In the genomic region with DNA sequence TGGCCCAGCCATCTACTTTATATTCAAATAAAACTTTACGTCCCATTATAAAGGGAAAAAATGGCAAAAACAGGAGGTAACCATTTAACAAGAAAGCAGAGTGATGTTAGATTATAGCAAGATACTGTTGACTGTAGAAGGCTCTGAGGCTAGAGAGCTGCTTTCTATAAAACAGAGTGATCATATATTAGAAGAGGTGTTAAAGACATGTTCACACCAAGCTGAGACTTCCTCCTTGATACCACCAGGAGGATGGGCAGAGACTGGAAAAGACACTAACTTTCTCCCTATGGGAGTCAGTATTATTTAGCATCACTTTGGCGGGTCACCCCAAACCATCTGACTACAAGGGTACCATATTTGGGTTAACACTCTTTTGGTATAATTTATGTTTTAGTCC, we compare ENCODE assay signal across 15 cellular contexts. TPM values are rescaled to one million over a fixed set of nuclear protein-coding genes. Genes with fewer than 3 reads are reported as not detected.
A peak's percentile ranks its signal among the peaks of the same experiment; 100 is the strongest.
DNase-seq lines count a peak whose midpoint lies in the region; ATAC-seq, FAIRE-seq and TF ChIP-seq lines count a peak whose summit lies in the region.
"Had no signal": no experiment of that assay in that cellular context is flagged by ENCODE, and none has a peak within 500 bp of the region (broad histone marks: within the 10 kb centered on the region; RNA-seq: fewer than 3 reads in every experiment).

No MANE protein-coding gene starts in this region.

- DNase-seq in CD8-positive, alpha-beta T cell, result no peak
- no peak for DNase-seq in GM19239 (ENCODE audit: insufficient read length, low spot score)
- DNase-seq in activated CD8-positive, alpha-beta T cell treated with anti-CD3 and anti-CD28 coated beads for 36 hours, result no peak
- DNase-seq in naive thymus-derived CD8-positive, alpha-beta T cell, result peak in 1 of 10 donors; percentile 12
- DNase-seq in glomerular visceral epithelial cell (ENCODE audit: extremely low spot score), result no peak
- DNase-seq: cortex of kidney, nephron progenitor cell had no signal

- H3K36me3 Mint-ChIP-seq in CD8-positive, alpha-beta T cell, result peaks cover 4% of the 10 kb centered on the region
- no peaks in the 10 kb centered on the region for H3K36me3 Mint-ChIP-seq in activated CD8-positive, alpha-beta T cell treated with anti-CD3 and anti-CD28 coated beads for 36 hours (ENCODE audit: low read depth)
- no peaks in the 10 kb centered on the region for H3K36me3 Mint-ChIP-seq in naive thymus-derived CD8-positive, alpha-beta T cell

- intact Hi-C loops in CD8-positive, alpha-beta T cell (cut with DNase I, micrococcal nuclease), result loop anchor here in 1 of 2 experiments (10.0 kb wide), 1 partner anchor 112 kb away; no protein-coding TSS in a partner anchor
- intact Hi-C loops in activated CD8-positive, alpha-beta T cell treated with anti-CD3 and anti-CD28 coated beads for 36 hours (cut with micrococcal nuclease), result no loop called here

- no peaks in the 10 kb centered on the region for H3K9me3 Mint-ChIP-seq in CD8-positive, alpha-beta T cell
- H3K9me3 Mint-ChIP-seq in activated CD8-positive, alpha-beta T cell treated with anti-CD3 and anti-CD28 coated beads for 36 hours, result no peaks in the 10 kb centered on the region
- peaks cover 0 to 3% (median 0%) of the 10 kb centered on the region in 9 donors for H3K9me3 Mint-ChIP-seq in naive thymus-derived CD8-positive, alpha-beta T cell
- H3K9me3 Mint-ChIP-seq: nephron progenitor cell had no signal

- CTCF ChIA-PET in CD8-positive, alpha-beta T cell (lab: Charles Lee), result no interaction called here
- CTCF ChIA-PET in activated CD8-positive, alpha-beta T cell treated with anti-CD3 and anti-CD28 coated beads for 36 hours (lab: Charles Lee), result interaction anchor here (2.0 to 3.7 kb wide), 2 partner anchors 40 to 42 kb away, joined by 5 to 27 read pairs; no protein-coding TSS in a partner anchor

- FAIRE-seq in GM19239 (lab: Jason Lieb, UNC), result peak; percentile 26

- H3K27me3 ChIP-seq in CD8-positive, alpha-beta T cell (ENCODE audit: insufficient read depth, low read length), result peaks cover 4% of the 10 kb centered on the region
- H3K27me3 ChIP-seq: ascending aorta had no signal

- POLR2A ChIA-PET in CD8-positive, alpha-beta T cell (lab: Charles Lee), result no interaction called here
- POLR2A ChIA-PET in activated CD8-positive, alpha-beta T cell treated with anti-CD3 and anti-CD28 coated beads for 36 hours (lab: Charles Lee), result interaction anchor here (1.0 to 1.3 kb wide), 2 partner anchors 26 to 132 kb away, joined by 3 to 4 read pairs; no protein-coding TSS in a partner anchor
- POLR2A ChIA-PET in naive thymus-derived CD8-positive, alpha-beta T cell (lab: Charles Lee), result interaction anchor here (1.3 kb wide), 1 partner anchor 16 kb away, joined by 3 read pairs; no protein-coding TSS in a partner anchor

- H3K27ac ChIP-seq in CD8-positive, alpha-beta T cell (ENCODE audit: low read depth, low read length), result peak overlapping the region; percentile 34
- H3K27ac ChIP-seq: ascending aorta had no signal

- peaks cover 37% of the 10 kb centered on the region for H3K27me3 Mint-ChIP-seq in CD8-positive, alpha-beta T cell (ENCODE audit: low read depth)
- H3K27me3 Mint-ChIP-seq in activated CD8-positive, alpha-beta T cell treated with anti-CD3 and anti-CD28 coated beads for 36 hours, result peaks cover 58% of the 10 kb centered on the region
- H3K27me3 Mint-ChIP-seq in naive thymus-derived CD8-positive, alpha-beta T cell, result peaks cover 16 to 70% (median 63%) of the 10 kb centered on the region in 5 donors

- no peak overlapping the region for H3K4me3 Mint-ChIP-seq in CD8-positive, alpha-beta T cell
- peak overlapping the region; percentile 81 for H3K4me3 Mint-ChIP-seq in activated CD8-positive, alpha-beta T cell treated with anti-CD3 and anti-CD28 coated beads for 36 hours
- peak overlapping the region in 8 of 10 donors; percentile 72 to 93 (median 89) for H3K4me3 Mint-ChIP-seq in naive thymus-derived CD8-positive, alpha-beta T cell
- H3K4me3 Mint-ChIP-seq: nephron progenitor cell had no signal

- TF ChIP-seq CTCF in CD8-positive, alpha-beta T cell (IDR thresholded peaks at IDR 0.05), result no peak
- TF ChIP-seq CTCF in activated CD8-positive, alpha-beta T cell treated with anti-CD3 and anti-CD28 coated beads for 36 hours (IDR thresholded peaks at IDR 0.05), result no peak

- no peaks in the 10 kb centered on the region for H3K36me3 ChIP-seq in CD8-positive, alpha-beta T cell (ENCODE audit: insufficient read depth, low read length)
- H3K36me3 ChIP-seq: ascending aorta had no signal

- H3K4me1 Mint-ChIP-seq in CD8-positive, alpha-beta T cell (ENCODE audit: low read depth), result peaks cover 48% of the 10 kb centered on the region
- H3K4me1 Mint-ChIP-seq in activated CD8-positive, alpha-beta T cell treated with anti-CD3 and anti-CD28 coated beads for 36 hours (ENCODE audit: low read depth), result peaks cover 65% of the 10 kb centered on the region
- H3K4me1 Mint-ChIP-seq in naive thymus-derived CD8-positive, alpha-beta T cell, result peaks cover 16 to 74% (median 40%) of the 10 kb centered on the region in 4 donors

- H3K27ac Mint-ChIP-seq in CD8-positive, alpha-beta T cell, result peak overlapping the region; percentile 8
- H3K27ac Mint-ChIP-seq in activated CD8-positive, alpha-beta T cell treated with anti-CD3 and anti-CD28 coated beads for 36 hours, result peak overlapping the region; percentile 26
- H3K27ac Mint-ChIP-seq in naive thymus-derived CD8-positive, alpha-beta T cell, result peak overlapping the region in 5 of 10 donors; percentile 1 to 85 (median 54)
- H3K27ac Mint-ChIP-seq: nephron progenitor cell had no signal

- H3K4me1 ChIP-seq in CD8-positive, alpha-beta T cell (ENCODE audit: insufficient read depth, low read length), result peaks cover 39% of the 10 kb centered on the region

- no peak overlapping the region for H3K4me3 ChIP-seq in CD8-positive, alpha-beta T cell (ENCODE audit: low read depth, low read length)
- H3K4me3 ChIP-seq: ascending aorta, lung had no signal

- no peaks in the 10 kb centered on the region for H3K9me3 ChIP-seq in CD8-positive, alpha-beta T cell (ENCODE audit: low read length)
- H3K9me3 ChIP-seq: ascending aorta had no signal

- peak; percentile 7 for ATAC-seq in CD8-positive, alpha-beta T cell
- no peak for ATAC-seq in activated CD8-positive, alpha-beta T cell treated with anti-CD3 and anti-CD28 coated beads for 36 hours
- no peak for ATAC-seq in naive thymus-derived CD8-positive, alpha-beta T cell
- no peak for ATAC-seq in GM21786 (IDR thresholded peaks at IDR 0.05; ENCODE audit: unreplicated experiment)
- ATAC-seq in GM19324 (IDR thresholded peaks at IDR 0.05; ENCODE audit: low FRiP score, unreplicated experiment), result no peak

RNA-seq across cellular contexts. Expression of gene CIITA, which starts 0.7 kb away (rescaled TPM):
- total RNA-seq in CD8-positive, alpha-beta T cell, result 1 to 10 TPM; 4.0 to 5.8 TPM
- 1 to 10 TPM; 4.4 to 5.3 TPM for total RNA-seq in activated CD8-positive, alpha-beta T cell treated with anti-CD3 and anti-CD28 coated beads for 36 hours
- total RNA-seq in naive thymus-derived CD8-positive, alpha-beta T cell, result 10 to 100 TPM; 18.2 to 18.8 TPM
- polyA plus RNA-seq in naive thymus-derived CD8-positive, alpha-beta T cell, result under 1 TPM; 0.07 to 0.80 (median 0.30) TPM
- total RNA-seq: Daoy, epithelial cell of proximal tubule, H7 had no signal

RNA-seq across cellular contexts. Expression of gene TVP23A, which starts 57.7 kb away (rescaled TPM):
- not detected for total RNA-seq in CD8-positive, alpha-beta T cell
- total RNA-seq in activated CD8-positive, alpha-beta T cell treated with anti-CD3 and anti-CD28 coated beads for 36 hours, result not detected
- total RNA-seq in naive thymus-derived CD8-positive, alpha-beta T cell, result not detected
- under 1 TPM in 1 of 3 donors, not detected in 2; 0.06 TPM for polyA plus RNA-seq in naive thymus-derived CD8-positive, alpha-beta T cell
- total RNA-seq: ascending aorta, Daoy, epithelial cell of proximal tubule, glomerular endothelial cell had no signal
